In the genomic region with DNA sequence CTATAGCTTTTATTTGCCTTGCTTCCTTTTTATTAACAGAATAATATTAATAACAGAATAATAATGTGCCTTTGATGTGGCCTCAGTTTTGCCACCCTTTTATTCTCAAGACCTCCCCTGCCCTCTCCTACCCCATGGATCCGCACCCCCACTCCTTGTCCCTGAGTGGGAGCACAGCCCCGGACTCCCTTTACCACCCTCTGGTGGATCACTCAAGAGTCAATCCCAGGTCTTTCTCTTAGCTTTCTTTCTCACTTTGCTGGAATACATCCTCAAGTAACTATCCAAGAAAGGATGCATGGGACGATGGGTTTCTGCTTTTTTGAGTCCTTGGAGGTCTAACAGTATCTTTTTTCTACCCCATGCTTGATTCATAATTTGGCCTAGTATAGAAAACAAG, we compare ENCODE assay signal across 19 cellular contexts.
DNase-seq lines count a peak whose midpoint lies in the region; ATAC-seq lines count a peak whose summit lies in the region.
"Had no signal": no experiment of that assay in that cellular context is flagged by ENCODE, and none has a peak within 500 bp of the region (broad histone marks: within the 10 kb centered on the region; RNA-seq: fewer than 3 reads in every experiment).

No MANE protein-coding gene starts in this region.

- ATAC-seq in CD4-positive, CD25-positive, alpha-beta regulatory T cell (ENCODE audit: low read depth in 2 of 2), result no peak
- ATAC-seq in activated naive CD8-positive, alpha-beta T cell treated with anti-CD3 and anti-CD28 coated beads, Interleukin-2, amount 10 ng/mL, durations not matched to agents 7 days and 5 days (ENCODE audit: low read depth), result no peak
- ATAC-seq in natural killer cell treated with Interleukin-12 subunit alpha and Interleukin-12 subunit beta and Interleukin-15 and Interleukin-18, amount 100 ng/mL, for 72 hours, result no peak
- ATAC-seq: activated T-helper 17 cell treated with anti-CD3 and anti-CD28 coated beads, Interleukin-2, amount 50 U/mL, for 72 hours had no signal

- H3K27me3 Mint-ChIP-seq in T-helper 2 cell treated with Interferon-gamma antibody and Interleukin-4, amounts not matched to agents 5 μg/mL and 100 μg/mL, for 36 hours (ENCODE audit: low read depth), result peaks cover 2% of the 10 kb centered on the region
- peaks cover 7% of the 10 kb centered on the region for H3K27me3 Mint-ChIP-seq in CD4-positive, CD25-positive, alpha-beta regulatory T cell
- no peaks in the 10 kb centered on the region for H3K27me3 Mint-ChIP-seq in activated naive CD8-positive, alpha-beta T cell treated with anti-CD3 and anti-CD28 coated beads, Interleukin-2, amount 10 ng/mL, durations not matched to agents 7 days and 5 days
- H3K27me3 Mint-ChIP-seq in natural killer cell treated with Interleukin-12 subunit alpha and Interleukin-12 subunit beta and Interleukin-15 and Interleukin-18, amount 100 ng/mL, for 72 hours, result no peaks in the 10 kb centered on the region
- H3K27me3 Mint-ChIP-seq: activated T-helper 17 cell treated with anti-CD3 and anti-CD28 coated beads, Interleukin-2, amount 50 U/mL, for 72 hours had no signal

- no peaks in the 10 kb centered on the region for H3K36me3 ChIP-seq in CD4-positive, CD25-positive, alpha-beta regulatory T cell (ENCODE audit: control insufficient read depth, insufficient read depth, low read length)
- H3K36me3 ChIP-seq: esophagus squamous epithelium had no signal

- H3K4me3 Mint-ChIP-seq in T-helper 2 cell treated with Interferon-gamma antibody and Interleukin-4, amounts not matched to agents 5 μg/mL and 100 μg/mL, for 36 hours, result no peak overlapping the region
- peak overlapping the region in 3 of 4 donors; percentile 9 to 60 (median 22) for H3K4me3 Mint-ChIP-seq in CD4-positive, CD25-positive, alpha-beta regulatory T cell
- peak overlapping the region; percentile 19 for H3K4me3 Mint-ChIP-seq in activated naive CD8-positive, alpha-beta T cell treated with anti-CD3 and anti-CD28 coated beads, Interleukin-2, amount 10 ng/mL, durations not matched to agents 7 days and 5 days
- peak overlapping the region; percentile 88 for H3K4me3 Mint-ChIP-seq in natural killer cell treated with Interleukin-12 subunit alpha and Interleukin-12 subunit beta and Interleukin-15 and Interleukin-18, amount 100 ng/mL, for 72 hours
- H3K4me3 Mint-ChIP-seq: activated T-helper 17 cell treated with anti-CD3 and anti-CD28 coated beads, Interleukin-2, amount 50 U/mL, for 72 hours; HFFc6 had no signal

- H3K27me3 ChIP-seq in CD4-positive, CD25-positive, alpha-beta regulatory T cell (ENCODE audit: control insufficient read depth, insufficient read depth, low read length), result no peaks in the 10 kb centered on the region
- H3K27me3 ChIP-seq: esophagus squamous epithelium had no signal

- no peak overlapping the region for H3K27ac ChIP-seq in CD4-positive, CD25-positive, alpha-beta regulatory T cell (ENCODE audit: insufficient read depth, low read length, poor library complexity, severe bottlenecking)

- H3K4me1 Mint-ChIP-seq in T-helper 2 cell treated with Interferon-gamma antibody and Interleukin-4, amounts not matched to agents 5 μg/mL and 100 μg/mL, for 36 hours (ENCODE audit: low read depth), result peaks cover 48% of the 10 kb centered on the region
- peaks cover 21 to 58% (median 39%) of the 10 kb centered on the region in 4 donors for H3K4me1 Mint-ChIP-seq in CD4-positive, CD25-positive, alpha-beta regulatory T cell
- peaks cover 53% of the 10 kb centered on the region for H3K4me1 Mint-ChIP-seq in activated naive CD8-positive, alpha-beta T cell treated with anti-CD3 and anti-CD28 coated beads, Interleukin-2, amount 10 ng/mL, durations not matched to agents 7 days and 5 days
- H3K4me1 Mint-ChIP-seq in natural killer cell treated with Interleukin-12 subunit alpha and Interleukin-12 subunit beta and Interleukin-15 and Interleukin-18, amount 100 ng/mL, for 72 hours (ENCODE audit: low read depth in 2 of 2), result peaks cover 61 to 64% of the 10 kb centered on the region in 2 donors

- H3K9me3 Mint-ChIP-seq in T-helper 2 cell treated with Interferon-gamma antibody and Interleukin-4, amounts not matched to agents 5 μg/mL and 100 μg/mL, for 36 hours, result peaks cover 4% of the 10 kb centered on the region
- H3K9me3 Mint-ChIP-seq in CD4-positive, CD25-positive, alpha-beta regulatory T cell, result peaks cover 0 to 4% (median 0%) of the 10 kb centered on the region in 7 donors
- H3K9me3 Mint-ChIP-seq in activated naive CD8-positive, alpha-beta T cell treated with anti-CD3 and anti-CD28 coated beads, Interleukin-2, amount 10 ng/mL, durations not matched to agents 7 days and 5 days, result peaks cover 3% of the 10 kb centered on the region
- H3K9me3 Mint-ChIP-seq in natural killer cell treated with Interleukin-12 subunit alpha and Interleukin-12 subunit beta and Interleukin-15 and Interleukin-18, amount 100 ng/mL, for 72 hours, result no peaks in the 10 kb centered on the region
- H3K9me3 Mint-ChIP-seq: activated T-helper 17 cell treated with anti-CD3 and anti-CD28 coated beads, Interleukin-2, amount 50 U/mL, for 72 hours had no signal

- H3K4me3 ChIP-seq in CD4-positive, CD25-positive, alpha-beta regulatory T cell (ENCODE audit: low read depth, low read length), result no peak overlapping the region
- H3K4me3 ChIP-seq: esophagus squamous epithelium had no signal

- peak overlapping the region; percentile 7 for H3K27ac Mint-ChIP-seq in T-helper 2 cell treated with Interferon-gamma antibody and Interleukin-4, amounts not matched to agents 5 μg/mL and 100 μg/mL, for 36 hours
- H3K27ac Mint-ChIP-seq in CD4-positive, CD25-positive, alpha-beta regulatory T cell, result peak overlapping the region in 1 of 3 donors; percentile 32
- peak overlapping the region; percentile 11 for H3K27ac Mint-ChIP-seq in activated naive CD8-positive, alpha-beta T cell treated with anti-CD3 and anti-CD28 coated beads, Interleukin-2, amount 10 ng/mL, durations not matched to agents 7 days and 5 days
- H3K27ac Mint-ChIP-seq in natural killer cell treated with Interleukin-12 subunit alpha and Interleukin-12 subunit beta and Interleukin-15 and Interleukin-18, amount 100 ng/mL, for 72 hours, result peak overlapping the region; percentile 82 to 91
- H3K27ac Mint-ChIP-seq: HFFc6, type B pancreatic cell had no signal

- DNase-seq in T-helper 2 cell treated with Interferon-gamma antibody and Interleukin-4, amounts not matched to agents 5 μg/mL and 100 μg/mL, for 36 hours (ENCODE audit: low spot score), result no peak
- DNase-seq in T-helper 2 cell (no peak), NCI-H82 (lab: John Stamatoyannopoulos, UW) (no peak), NCI-H2081 (lab: John Stamatoyannopoulos, UW) (no peak), NCI-H526 treated with DMSO at 0.1 percent for 48 hours (lab: John Stamatoyannopoulos, UW) (no peak)
- no peak for DNase-seq in CD4-positive, CD25-positive, alpha-beta regulatory T cell
- DNase-seq in activated naive CD8-positive, alpha-beta T cell treated with anti-CD3 and anti-CD28 coated beads, Interleukin-2, amount 10 ng/mL, durations not matched to agents 7 days and 5 days, result no peak
- DNase-seq in natural killer cell treated with Interleukin-12 subunit alpha and Interleukin-12 subunit beta and Interleukin-15 and Interleukin-18, amount 100 ng/mL, for 72 hours (ENCODE audit: low spot score), result no peak
- DNase-seq: activated CD4-positive, alpha-beta T cell treated with anti-CD3 and anti-CD28 coated beads, Interleukin-2, amount 50 U/mL, for 1 hour; dermis blood vessel endothelial cell; esophagus squamous epithelium; HFFc6; NCI-H1436 treated with DMSO at 0.1 percent for 48 hours; occipital lobe; SHP77; stimulated activated CD4-positive, alpha-beta T cell treated with anti-CD3 and anti-CD28 coated beads, Interleukin-4, amount 100 ng/mL, for 24 hours; T1000 had no signal

- POLR2A ChIA-PET in activated naive CD8-positive, alpha-beta T cell treated with anti-CD3 and anti-CD28 coated beads, Interleukin-2, amount 10 ng/mL, durations not matched to agents 7 days and 5 days (lab: Charles Lee), result interaction anchor here (1.1 to 1.7 kb wide), 4 partner anchors 24 to 64 kb away, joined by 3 to 6 read pairs (median 4); a partner anchor contains a TSS

- H3K9me3 ChIP-seq in CD4-positive, CD25-positive, alpha-beta regulatory T cell (ENCODE audit: control insufficient read depth in 2 of 2, low read length in 2 of 2), result no peaks in the 10 kb centered on the region
- H3K9me3 ChIP-seq: esophagus squamous epithelium had no signal

- peaks cover 41% of the 10 kb centered on the region for H3K4me1 ChIP-seq in CD4-positive, CD25-positive, alpha-beta regulatory T cell (ENCODE audit: control insufficient read depth, insufficient read depth, low read length, poor library complexity, severe bottlenecking)

- peaks cover 20% of the 10 kb centered on the region for H3K36me3 Mint-ChIP-seq in T-helper 2 cell treated with Interferon-gamma antibody and Interleukin-4, amounts not matched to agents 5 μg/mL and 100 μg/mL, for 36 hours (ENCODE audit: low read depth)
- H3K36me3 Mint-ChIP-seq in CD4-positive, CD25-positive, alpha-beta regulatory T cell, result no peaks in the 10 kb centered on the region
- peaks cover 17% of the 10 kb centered on the region for H3K36me3 Mint-ChIP-seq in activated naive CD8-positive, alpha-beta T cell treated with anti-CD3 and anti-CD28 coated beads, Interleukin-2, amount 10 ng/mL, durations not matched to agents 7 days and 5 days
- peaks cover 5% of the 10 kb centered on the region for H3K36me3 Mint-ChIP-seq in natural killer cell treated with Interleukin-12 subunit alpha and Interleukin-12 subunit beta and Interleukin-15 and Interleukin-18, amount 100 ng/mL, for 72 hours
